In the genomic region with DNA sequence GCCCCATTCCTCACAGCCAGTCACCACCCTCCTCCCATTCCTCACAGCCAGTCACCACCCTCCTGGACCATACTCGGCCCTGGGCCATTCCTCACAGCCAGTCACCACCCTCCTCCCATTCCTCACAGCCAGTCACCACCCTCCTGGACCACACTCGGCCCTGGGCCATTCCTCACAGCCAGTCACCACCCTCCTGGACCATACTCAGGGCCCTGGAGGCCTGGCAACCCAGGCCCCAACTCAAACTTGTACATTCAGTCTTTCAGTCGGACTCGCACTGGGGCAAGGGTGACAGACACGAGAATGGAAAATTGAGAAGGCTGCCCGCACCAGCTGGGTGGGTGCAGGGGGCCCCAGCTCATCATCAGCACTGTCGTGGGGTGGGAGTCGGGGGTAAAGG, we compare ENCODE assay signal across 12 cellular contexts. TPM values are rescaled to one million over a fixed set of nuclear protein-coding genes. Genes with fewer than 3 reads are reported as not detected.
DNase-seq lines count a peak whose midpoint lies in the region; ATAC-seq and TF ChIP-seq lines count a peak whose summit lies in the region.
"Had no signal": no experiment of that assay in that cellular context is flagged by ENCODE, and none has a peak within 500 bp of the region (broad histone marks: within the 10 kb centered on the region; RNA-seq: fewer than 3 reads in every experiment).

No MANE protein-coding gene starts in this region.

- no peak overlapping the region for H3K14ac ChIP-seq in IMR-90 (replicated peaks; ENCODE audit: low read depth, low read length)

- no peak overlapping the region for H3K9ac ChIP-seq in IMR-90 (ENCODE audit: low read depth, low read length)

- no peak overlapping the region for H3K4me3 ChIP-seq in IMR-90 (ENCODE audit: insufficient read depth, low read depth, low read length)
- no peak overlapping the region for H3K4me3 ChIP-seq in esophagus muscularis mucosa
- no peak overlapping the region for H3K4me3 ChIP-seq in GM23338
- H3K4me3 ChIP-seq: pancreas, upper lobe of left lung had no signal

- H3K4me1 ChIP-seq in IMR-90 (ENCODE audit: control insufficient read depth, insufficient read depth, low read length) (peaks cover 10% of the 10 kb centered on the region), esophagus muscularis mucosa (peaks cover 22 to 32% (median 31%) of the 10 kb centered on the region in 4 donors), GM23338 (ENCODE audit: insufficient read depth) (peaks cover 6% of the 10 kb centered on the region; the same call in 1 of the 2 replicates)
- H3K4me1 ChIP-seq: pancreas had no signal

- H3K36me3 ChIP-seq in IMR-90 (ENCODE audit: control insufficient read depth, insufficient read depth, low read length) (peaks cover 35% of the 10 kb centered on the region), esophagus muscularis mucosa (peaks cover 35 to 52% (median 45%) of the 10 kb centered on the region in 4 donors), GM23338 (ENCODE audit: insufficient read depth) (no peaks in the 10 kb centered on the region)

- peak overlapping the region; percentile 37 for H2AFZ ChIP-seq in IMR-90 (replicated peaks; ENCODE audit: low read length, poor library complexity)
- no peak overlapping the region for H2AFZ ChIP-seq in GM23338

- H4K91ac ChIP-seq in IMR-90 (ENCODE audit: insufficient read depth, low read depth, low read length) = no peak overlapping the region

- H3K4me3 Mint-ChIP-seq in mesothelial cell of epicardium (no peak overlapping the region), GM23338 (no peak overlapping the region)
- H3K4me3 Mint-ChIP-seq: B cell had no signal

- DNase-seq in A172 (ENCODE audit: low spot score) (peak; percentile 38), IMR-90 (peak; percentile 65), esophagus muscularis mucosa (ENCODE audit: extremely low spot score) (no peak), mesothelial cell of epicardium (ENCODE audit: low spot score in 2 of 2, unreplicated experiment in 2 of 2) (no peak), NCI-H82 (lab: John Stamatoyannopoulos, UW) (no peak), GM23338 (ENCODE audit: low spot score) (no peak)
- no peak for DNase-seq in stimulated activated naive CD4-positive, alpha-beta T cell treated with Interleukin-2 at 50 U/mL for 16 hours (lab: John Stamatoyannopoulos, UW)
- DNase-seq: NCI-H2029, upper lobe of left lung had no signal

- no TSS peak for BruUV-seq in IMR-90 (replicated peaks; lab: Mats Ljungman, UMichigan)

- H3K4me2 ChIP-seq in IMR-90 (ENCODE audit: low read depth, low read length) = no peak overlapping the region
- H3K4me2 ChIP-seq in GM23338 = no peak overlapping the region

- no peak for TF ChIP-seq POLR2A in IMR-90 (IDR thresholded peaks at IDR 0.05; ENCODE audit: low read depth, low read length)
- TF ChIP-seq POLR2A in esophagus muscularis mucosa (IDR thresholded peaks at IDR 0.05; ENCODE audit: low read depth) = no peak

- H2BK5ac ChIP-seq in IMR-90 (ENCODE audit: low read depth, low read length, poor library complexity, severe bottlenecking) = no peak overlapping the region

- TF ChIP-seq RAD21 in IMR-90 (IDR thresholded peaks at IDR 0.05; ENCODE audit: low read length) = no peak

- H2BK15ac ChIP-seq in IMR-90 (ENCODE audit: low read depth, low read length) = no peak overlapping the region

- CTCF ChIA-PET in IMR-90 (lab: Yijun Ruan, JAX) = no interaction called here

- 15% methylated on average over 1 of the region's 8 CpGs; no CpG with 5 or more reads in 1 of the 2 experiments for WGBS in IMR-90 (ENCODE audit: extremely low coverage in 2 of 2, insufficient read length in 1 of 2), 2 experiments
- 54% methylated on average over 7 of the region's 8 CpGs for WGBS in esophagus muscularis mucosa

- no peak overlapping the region for H4K5ac ChIP-seq in IMR-90 (ENCODE audit: low read depth, low read length)

- H3K27ac Mint-ChIP-seq in mesothelial cell of epicardium (peak overlapping the region; percentile 61), GM23338 (no peak overlapping the region)

- TF ChIP-seq EP300 in esophagus muscularis mucosa (IDR thresholded peaks at IDR 0.05) = no peak

- H3F3A ChIP-seq in GM23338 (replicated peaks; ENCODE audit: low read depth) = peaks cover 5% of the 10 kb centered on the region; the same call in 1 of the 2 replicates

- no peaks in the 10 kb centered on the region for H3K9me3 Mint-ChIP-seq in mesothelial cell of epicardium
- no peaks in the 10 kb centered on the region; the same call in 2 of the 3 replicates for H3K9me3 Mint-ChIP-seq in GM23338

- no peaks in the 10 kb centered on the region for H3K79me2 ChIP-seq in GM23338 (replicated peaks; ENCODE audit: insufficient read depth)

- H3K27me3 ChIP-seq in IMR-90 (ENCODE audit: control insufficient read depth, insufficient read depth, low read length) = no peaks in the 10 kb centered on the region
- H3K27me3 ChIP-seq in esophagus muscularis mucosa = no peaks in the 10 kb centered on the region
- no peaks in the 10 kb centered on the region for H3K27me3 ChIP-seq in GM23338 (ENCODE audit: insufficient read depth)
- H3K27me3 ChIP-seq: pancreas, upper lobe of left lung had no signal

- no peak overlapping the region for H2BK120ac ChIP-seq in IMR-90 (ENCODE audit: low read depth, low read length)

- H3K27ac ChIP-seq in IMR-90 (ENCODE audit: insufficient read depth, low read length) (no peak overlapping the region), esophagus muscularis mucosa (replicated peaks in 1 of 4) (peak overlapping the region; percentile 54 to 73 (median 68)), GM23338 (ENCODE audit: low read depth) (no peak overlapping the region)
- H3K27ac ChIP-seq: pancreas, upper lobe of left lung had no signal

- H3K9me3 ChIP-seq in IMR-90 (ENCODE audit: control insufficient read depth, insufficient read depth, low read length) (no peaks in the 10 kb centered on the region), esophagus muscularis mucosa (no peaks in the 10 kb centered on the region)
- H3K9me3 ChIP-seq: pancreas, upper lobe of left lung had no signal

- no peak overlapping the region for H4K8ac ChIP-seq in IMR-90 (ENCODE audit: low read depth in 2 of 2, low read length in 2 of 2)

- H2AK5ac ChIP-seq in IMR-90 (ENCODE audit: low read depth, low read length) = no peak overlapping the region

- H4K20me1 ChIP-seq in IMR-90 (ENCODE audit: insufficient read depth, low read length) = peaks cover 9% of the 10 kb centered on the region; the same call in 1 of the 2 replicates
- no peaks in the 10 kb centered on the region for H4K20me1 ChIP-seq in GM23338 (replicated peaks; ENCODE audit: insufficient read depth)

- H2AK9ac ChIP-seq in IMR-90 (replicated peaks; ENCODE audit: low read depth, low read length, poor library complexity) = peak overlapping the region; percentile 74

- no peaks in the 10 kb centered on the region for H3K27me3 Mint-ChIP-seq in mesothelial cell of epicardium (ENCODE audit: low read depth)
- H3K27me3 Mint-ChIP-seq in GM23338 (ENCODE audit: insufficient read depth, low read depth, poor library complexity) = peaks cover 14% of the 10 kb centered on the region
- H3K27me3 Mint-ChIP-seq: B cell had no signal

- in situ Hi-C loops in IMR-90 (cut with MboI; ENCODE audit: low sequenced_read_pairs) = no loop called here

- dilution Hi-C loops in IMR-90 (cut with HindIII; ENCODE audit: low sequenced_read_pairs, unreplicated experiment) = no loop called here

- intact Hi-C loops in IMR-90 (cut with micrococcal nuclease) (no loop called here), esophagus muscularis mucosa (cut with DNase I) (no loop called here)

- no peak overlapping the region for H3K56ac ChIP-seq in IMR-90 (ENCODE audit: extremely low read depth, insufficient read depth, low read length)

- no peaks in the 10 kb centered on the region for H3K9me2 ChIP-seq in GM23338 (ENCODE audit: insufficient read depth)

- peaks cover 8% of the 10 kb centered on the region for H3K9me1 ChIP-seq in IMR-90 (ENCODE audit: insufficient read depth, low read length)

- H3K4ac ChIP-seq in IMR-90 (ENCODE audit: low read depth, low read length) = no peak overlapping the region

- H3K36me3 Mint-ChIP-seq in mesothelial cell of epicardium (peaks cover 28% of the 10 kb centered on the region), GM23338 (ENCODE audit: low read depth) (peaks cover 32% of the 10 kb centered on the region)

- ATAC-seq in IMR-90 (ENCODE audit: low read depth) = peak; percentile 76
- ATAC-seq in GM23338 = no peak; the same call in 2 of the 3 replicates
- no peak for ATAC-seq in HG02588 (IDR thresholded peaks at IDR 0.05; ENCODE audit: unreplicated experiment)

- H3K18ac ChIP-seq in IMR-90 (ENCODE audit: low read depth, low read length) = no peak overlapping the region

- H3K79me1 ChIP-seq in IMR-90 (ENCODE audit: low read depth in 1 of 2, low read length in 2 of 2) = peaks cover 0 to 5% of the 10 kb centered on the region in 2 experiments; a peak in 1 of 4 replicates

- peaks cover 7% of the 10 kb centered on the region for H3K4me1 Mint-ChIP-seq in mesothelial cell of epicardium
- peaks cover 4% of the 10 kb centered on the region; the same call in 2 of the 3 replicates for H3K4me1 Mint-ChIP-seq in GM23338

- no peak overlapping the region for H3K23ac ChIP-seq in IMR-90 (ENCODE audit: low read depth, low read length)

- TF ChIP-seq CTCF in IMR-90 (conservative IDR thresholded peaks at IDR 0.05; ENCODE audit: low read depth, low read length) (no peak), esophagus muscularis mucosa (IDR thresholded peaks at IDR 0.05) (no peak), mesothelial cell of epicardium (IDR thresholded peaks at IDR 0.05; ENCODE audit: unreplicated experiment) (no peak), GM23338 (conservative IDR thresholded peaks at IDR 0.05; ENCODE audit: low read depth in 2 of 2) (no peak)

- H2BK20ac ChIP-seq in IMR-90 (ENCODE audit: low read depth, low read length) = no peak overlapping the region

- POLR2A ChIA-PET in IMR-90 (lab: Charles Lee; ENCODE audit: unreplicated experiment) = no interaction called here

RNA-seq across cellular contexts. Expression of gene FOXK2, which starts 30.4 kb away (rescaled TPM):
- total RNA-seq in A172 (2014; rRNA removed; shearing (Covaris generic)) = 33.6 and 37.0 TPM in 2 replicates
- total RNA-seq in IMR-90 (2012; rRNA removed) (12.5 and 16.1 TPM in 2 replicates), esophagus muscularis mucosa (10 to 100 TPM; 27.0 to 51.6 (median 45.3) TPM), mesothelial cell of epicardium (88.3 to 92.0 TPM (median 91.7 TPM) in 3 replicates)
- polyA plus RNA-seq in IMR-90 (2012; rRNA removed) (20.0 and 23.9 TPM in 2 replicates), GM23338 (2016; fragmentation: Nextera tagmentation; extraction: Ambion mirVana) (12.2 and 12.3 TPM in 2 replicates)
- 9.7 and 19.5 TPM in 2 replicates for polyA plus RNA-seq in IMR-90 (2012; cell fraction: cytosol; rRNA removed)
- 27.6 and 27.9 TPM in 2 replicates for polyA plus RNA-seq in IMR-90 (2012; cell fraction: nucleus; rRNA removed; ENCODE audit: low replicate concordance)
- total RNA-seq in GM23338 (2014; rRNA removed; shearing (Covaris generic)) = 62.4 and 66.0 TPM in 2 replicates

RNA-seq across cellular contexts. Expression of gene NARF, which starts 30.6 kb away (rescaled TPM):
- total RNA-seq in A172 (2014; rRNA removed; shearing (Covaris generic)) = 55.7 and 59.0 TPM in 2 replicates
- total RNA-seq in IMR-90 (2012; rRNA removed) = 70.8 and 83.7 TPM in 2 replicates
- polyA plus RNA-seq in IMR-90 (2012; rRNA removed) = 88.8 and 94.8 TPM in 2 replicates
- 72.3 and 101 TPM in 2 replicates for polyA plus RNA-seq in IMR-90 (2012; cell fraction: cytosol; rRNA removed)
- 89.0 and 135 TPM in 2 replicates for polyA plus RNA-seq in IMR-90 (2012; cell fraction: nucleus; rRNA removed; ENCODE audit: low replicate concordance)
- total RNA-seq in esophagus muscularis mucosa = 10 to 100 TPM; 26.2 to 30.9 (median 29.3) TPM
- 116 to 123 TPM (median 122 TPM) in 3 replicates for total RNA-seq in mesothelial cell of epicardium
- 66.1 and 83.8 TPM in 2 replicates for total RNA-seq in GM23338 (2014; rRNA removed; shearing (Covaris generic))
- polyA plus RNA-seq in GM23338 (2016; fragmentation: Nextera tagmentation; extraction: Ambion mirVana) = 67.1 and 69.5 TPM in 2 replicates

RNA-seq across cellular contexts. Expression of gene CYBC1, which starts 38.6 kb away (rescaled TPM):
- 56.7 and 121 TPM in 2 replicates for total RNA-seq in A172 (2014; rRNA removed; shearing (Covaris generic))
- 61.1 and 75.1 TPM in 2 replicates for total RNA-seq in IMR-90 (2012; rRNA removed)
- polyA plus RNA-seq in IMR-90 (2012; rRNA removed) = 76.7 and 89.0 TPM in 2 replicates
- 84.4 and 115 TPM in 2 replicates for polyA plus RNA-seq in IMR-90 (2012; cell fraction: cytosol; rRNA removed)
- 201 and 366 TPM in 2 replicates for polyA plus RNA-seq in IMR-90 (2012; cell fraction: nucleus; rRNA removed; ENCODE audit: low replicate concordance)
- 10 to 100 TPM; 40.7 to 78.3 (median 69.7) TPM for total RNA-seq in esophagus muscularis mucosa
- 86.7 to 93.0 TPM (median 88.1 TPM) in 3 replicates for total RNA-seq in mesothelial cell of epicardium
- total RNA-seq in GM23338 (2014; rRNA removed; shearing (Covaris generic)) = 61.2 and 72.4 TPM in 2 replicates
- 22.5 and 24.7 TPM in 2 replicates for polyA plus RNA-seq in GM23338 (2016; fragmentation: Nextera tagmentation; extraction: Ambion mirVana)

Comparison
In these comparisons a context has a peak if more than half of its experiments do, and no peak if none do; other contexts are left out.
1. DNase-seq: peak in A172 (single experiment) and IMR-90 (single experiment); none in esophagus muscularis mucosa (single experiment), mesothelial cell of epicardium (0 of 2), NCI-H82 (single experiment), GM23338 (single experiment) and stimulated activated naive CD4-positive, alpha-beta T cell treated with Interleukin-2 at 50 U/mL for 16 hours (single experiment).
2. H3K27ac ChIP-seq: peak in esophagus muscularis mucosa (4 of 4); none in IMR-90 (single experiment) and GM23338 (single experiment).